8 cellular contexts compared by ENCODE assay signal in the genomic region with DNA sequence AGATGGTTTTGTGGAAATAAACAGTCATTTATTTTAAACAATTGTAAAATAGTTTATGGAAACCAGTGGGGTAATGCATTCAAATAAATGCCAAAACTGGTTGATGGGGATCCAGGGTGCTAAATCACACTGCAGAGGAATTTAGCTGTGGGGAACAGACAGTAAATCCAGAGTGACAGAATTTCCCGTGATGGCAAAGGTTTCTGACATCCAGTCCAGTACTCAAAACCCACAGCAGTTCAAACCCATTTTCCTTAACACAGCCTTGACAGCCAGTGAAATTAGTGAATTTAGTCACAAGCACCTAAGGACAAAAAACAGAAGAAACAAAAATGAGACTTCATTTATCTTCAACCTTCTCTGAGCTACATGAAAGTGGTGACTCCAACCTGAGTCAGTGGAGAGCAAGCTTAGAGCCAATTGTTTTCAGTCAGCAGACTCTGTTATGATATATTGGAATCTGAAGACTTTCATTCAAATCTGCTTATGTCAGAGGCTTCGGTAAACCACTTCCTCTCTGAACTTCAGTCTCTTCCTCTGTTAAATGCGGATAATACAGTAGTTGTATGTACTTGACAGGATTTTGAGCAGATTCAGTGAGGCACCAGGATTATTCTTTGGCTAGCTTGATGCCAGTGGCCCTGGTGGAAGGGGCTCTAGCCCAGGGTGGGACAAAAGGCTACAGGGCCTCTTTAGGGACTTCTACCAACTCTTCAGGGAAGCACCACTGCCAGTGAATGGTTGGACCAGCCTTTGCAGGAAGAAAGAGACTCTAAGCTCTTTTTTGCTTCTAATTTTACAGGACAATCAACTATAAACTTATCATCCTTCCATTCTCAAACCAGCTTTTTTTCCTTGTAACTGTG.
DNase-seq lines count a peak whose midpoint lies in the region; ATAC-seq and TF ChIP-seq lines count a peak whose summit lies in the region.

No MANE protein-coding gene starts in this region.

- ATAC-seq in GM21447 (IDR thresholded peaks at IDR 0.05; ENCODE audit: unreplicated experiment) (peak; percentile 54), RWPE2 (ENCODE audit: low read depth) (peak; percentile 99)

- peaks cover 22% of the 10 kb centered on the region for H3K4me1 ChIP-seq in RWPE2 (ENCODE audit: insufficient read depth, poor library complexity, severe bottlenecking)

- H3K27me3 ChIP-seq in RWPE2 (ENCODE audit: insufficient read depth, poor library complexity, severe bottlenecking) = no peaks in the 10 kb centered on the region

- no peak for TF ChIP-seq CTCF in RWPE2 (IDR thresholded peaks at IDR 0.05; ENCODE audit: poor library complexity, severe bottlenecking)

- no peaks in the 10 kb centered on the region for H3K9me3 ChIP-seq in RWPE2 (ENCODE audit: severe bottlenecking)

- peak overlapping the region; percentile 99 for H3K27ac ChIP-seq in RWPE2 (ENCODE audit: poor library complexity, severe bottlenecking)

- H3K36me3 ChIP-seq in RWPE2 (ENCODE audit: low read depth) = no peaks in the 10 kb centered on the region; the same call in 1 of the 2 replicates

- DNase-seq in RWPE2 (ENCODE audit: low spot score) (no peak), dedifferentiated amniotic fluid mesenchymal stem cell (ENCODE audit: extremely low spot score) (peak; percentile 61), renal cortical epithelial cell (ENCODE audit: low read depth) (peak; percentile 96), DMS153 treated with DMSO at 0.1 percent for 48 hours (lab: John Stamatoyannopoulos, UW; ENCODE audit: unreplicated experiment) (no peak), NCI-H345 treated with DMSO at 0.1 percent for 48 hours (lab: John Stamatoyannopoulos, UW; ENCODE audit: unreplicated experiment) (no peak), NCI-H187 (lab: John Stamatoyannopoulos, UW) (no peak), NCI-H2171 treated with DMSO at 0.1 percent for 48 hours (lab: John Stamatoyannopoulos, UW) (no peak)

- H3K4me3 ChIP-seq in RWPE2 (ENCODE audit: severe bottlenecking) = no peak overlapping the region

Comparison
In these comparisons a context has a peak if more than half of its experiments do, and no peak if none do; other contexts are left out.
1. DNase-seq: peak in dedifferentiated amniotic fluid mesenchymal stem cell (single experiment) and renal cortical epithelial cell (single experiment); none in RWPE2 (single experiment), DMS153 treated with DMSO at 0.1 percent for 48 hours (single experiment), NCI-H345 treated with DMSO at 0.1 percent for 48 hours (single experiment), NCI-H187 (0 of 2) and NCI-H2171 treated with DMSO at 0.1 percent for 48 hours (single experiment).